In the genomic region with DNA sequence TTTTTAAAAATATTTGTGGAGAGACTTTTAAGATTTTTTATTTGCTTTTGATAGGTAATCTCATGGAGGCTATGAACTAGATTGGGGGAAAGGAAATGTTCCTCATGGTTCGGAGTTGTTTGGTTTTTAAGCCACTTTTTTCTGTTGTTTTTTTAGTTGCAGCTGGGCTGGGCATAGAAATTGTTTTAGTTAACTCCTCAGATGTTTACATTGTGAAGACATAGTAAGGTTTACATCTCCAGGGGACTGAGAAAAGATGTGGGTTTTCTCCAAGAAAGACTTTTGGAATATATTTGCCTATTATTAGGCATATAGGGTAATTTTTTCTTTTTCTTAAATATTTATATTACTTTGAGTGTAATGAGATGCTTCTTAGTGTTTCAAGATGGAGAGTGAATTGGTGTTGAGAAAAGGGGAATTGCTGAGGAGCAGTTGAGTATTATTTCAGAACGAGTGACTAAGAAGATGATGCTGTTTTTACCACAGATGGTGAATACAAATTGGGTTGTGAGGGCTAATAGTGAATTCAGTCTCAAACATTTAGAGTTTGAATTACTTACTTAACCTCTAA, we compare ENCODE assay signal across 32 cellular contexts. TPM values are rescaled to one million over a fixed set of nuclear protein-coding genes. Genes with fewer than 3 reads are reported as not detected.
"Had no signal": no experiment of that assay in that cellular context is flagged by ENCODE, and none has a peak within 500 bp of the region (broad histone marks: within the 10 kb centered on the region; RNA-seq: fewer than 3 reads in every experiment).

No MANE protein-coding gene starts in this region.

- H3K27me3 Mint-ChIP-seq: naive B cell; stimulated activated naive CD8-positive, alpha-beta T cell treated with anti-CD3 and anti-CD28 coated beads, Interleukin-15, Interleukin-2, amounts not matched to agents 100 ng/mL and 50 ng/mL, for 24 hours had no signal

- H3K27ac ChIP-seq: left lung, lower lobe of right lung, neural progenitor cell, neutrophil, ovary, prostate gland, skin epidermis, suprapubic skin, thoracic aorta, tibial artery, upper lobe of right lung had no signal

- H3K4me1 Mint-ChIP-seq: mesothelial cell of epicardium, natural killer cell, nephron progenitor cell, neural progenitor cell had no signal

- H3K4me3 Mint-ChIP-seq: immature natural killer cell; mesothelial cell of epicardium; natural killer cell; nephron progenitor cell; neural progenitor cell; stimulated activated naive CD8-positive, alpha-beta T cell treated with anti-CD3 and anti-CD28 coated beads, Interleukin-15, Interleukin-2, amounts not matched to agents 100 ng/mL and 50 ng/mL, for 24 hours had no signal

- ATAC-seq: left colon, left lung, lower lobe of right lung, natural killer cell, right cardiac atrium, sciatic nerve, upper lobe of right lung had no signal

- H3K27ac Mint-ChIP-seq: immature natural killer cell; mesothelial cell of epicardium; natural killer cell; nephron progenitor cell; neural progenitor cell; stimulated activated naive CD8-positive, alpha-beta T cell treated with anti-CD3 and anti-CD28 coated beads, Interleukin-15, Interleukin-2, amounts not matched to agents 100 ng/mL and 50 ng/mL, for 24 hours had no signal

- H3K36me3 Mint-ChIP-seq: mesothelial cell of epicardium had no signal

- DNase-seq: hypothalamus; immature natural killer cell; kidney; left colon; left lung; lower lobe of right lung; mammary epithelial cell; mesendoderm; naive B cell; natural killer cell; nephron progenitor cell; occipital lobe; ovary; retina; right cardiac atrium; stimulated activated CD4-positive, alpha-beta T cell treated with anti-CD3 and anti-CD28 coated beads, Interleukin-12 subunit alpha, Interleukin-12 subunit beta, amount 100 ng/mL, for 4 hours; stimulated activated CD4-positive, alpha-beta T cell treated with anti-CD3 and anti-CD28 coated beads, Interleukin-15, amount 100 ng/mL, for 24 hours; stimulated activated CD4-positive, alpha-beta T cell treated with anti-CD3 and anti-CD28 coated beads, Interleukin-2, amount 100 ng/mL, for 24 hours; stimulated activated CD4-positive, alpha-beta T cell treated with anti-CD3 and anti-CD28 coated beads, Interleukin-4, amount 100 ng/mL, for 1 hour; stimulated activated naive CD4-positive, alpha-beta T cell; tibial artery; trophoblast cell; upper lobe of right lung had no signal

RNA-seq across cellular contexts. Expression of a gene that starts 36.0 kb away (rescaled TPM):
- total RNA-seq: mesothelial cell of epicardium, upper lobe of right lung had no signal
